In the genomic region with DNA sequence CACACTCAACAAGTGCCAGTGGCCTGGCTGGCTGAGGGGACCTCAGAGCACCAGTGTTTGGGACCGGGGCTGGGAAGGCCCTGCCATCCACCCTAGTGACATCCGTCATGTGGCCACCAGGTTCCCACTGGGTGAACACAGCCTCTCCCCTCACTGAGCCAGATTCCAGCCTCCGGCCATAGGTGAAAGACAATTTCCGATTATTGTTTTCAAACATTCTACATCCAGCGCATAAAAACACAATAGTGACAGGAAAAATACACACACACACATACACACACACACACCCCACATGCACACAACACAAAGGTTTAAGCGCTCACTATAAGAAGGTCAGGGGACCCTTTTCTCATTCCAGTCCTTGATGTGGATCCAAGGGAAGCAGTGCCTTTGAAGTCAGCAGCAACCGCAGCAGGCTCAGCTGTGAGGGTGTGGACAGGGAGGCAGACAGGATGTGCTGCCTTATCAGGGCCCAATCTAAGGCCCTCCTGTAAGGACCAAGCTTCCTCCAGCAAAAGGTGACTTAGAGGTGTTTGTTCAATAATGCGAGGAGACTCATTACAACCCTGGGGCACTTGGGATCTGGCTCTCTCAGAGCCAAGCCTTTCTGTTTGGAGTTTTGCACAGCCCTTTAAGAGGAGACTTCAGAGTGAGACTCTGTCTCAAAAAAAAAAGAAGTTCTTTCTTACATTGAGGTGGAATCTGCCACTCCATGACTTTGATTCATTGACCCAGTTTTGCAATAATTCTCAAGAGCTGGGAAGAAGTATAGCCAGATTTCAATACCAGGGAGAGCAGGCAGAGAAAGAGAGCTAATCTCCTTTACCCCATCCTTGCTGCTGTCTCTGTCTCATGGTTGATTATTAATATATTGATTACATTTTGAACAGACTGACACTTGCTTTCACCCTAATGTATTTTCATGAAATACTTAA, we compare ENCODE assay signal across 9 cellular contexts.
DNase-seq lines count a peak whose midpoint lies in the region; ATAC-seq and TF ChIP-seq lines count a peak whose summit lies in the region.
"Had no signal": no experiment of that assay in that cellular context is flagged by ENCODE, and none has a peak within 500 bp of the region (broad histone marks: within the 10 kb centered on the region; RNA-seq: fewer than 3 reads in every experiment).

No MANE protein-coding gene starts in this region.

- H3K9me2 ChIP-seq in HCT116 (ENCODE audit: insufficient read depth), result no peaks in the 10 kb centered on the region

- no peaks in the 10 kb centered on the region for H3K79me2 ChIP-seq in HCT116 (ENCODE audit: insufficient read depth, low read length)

- no peak for TF ChIP-seq POLR2A in HCT116 (IDR thresholded peaks at IDR 0.05; ENCODE audit: borderline replicate concordance, extremely low read depth, insufficient read depth, insufficient read length)

- ATAC-seq in HCT116, result peak; percentile 85
- peak; percentile 29 for ATAC-seq in foreskin keratinocyte
- peak; percentile 35 for ATAC-seq in sciatic nerve

- H3K27ac ChIP-seq in HCT116 (ENCODE audit: low read depth, low read length), result peak overlapping the region; percentile 62
- no peak overlapping the region for H3K27ac ChIP-seq in foreskin keratinocyte

- H3K27me3 Mint-ChIP-seq in activated CD4-positive, alpha-beta memory T cell treated with anti-CD3 and anti-CD28 coated beads, Interleukin-2, amount 10 ng/mL, durations not matched to agents 7 days and 5 days, result no peaks in the 10 kb centered on the region

- H3K27me3 ChIP-seq in HCT116 (ENCODE audit: insufficient read depth, low read length) (no peaks in the 10 kb centered on the region), foreskin keratinocyte (no peaks in the 10 kb centered on the region)

- H3K4me1 ChIP-seq in HCT116 (ENCODE audit: control insufficient read depth in 1 of 2, insufficient read depth in 2 of 2, low read length in 2 of 2) (peaks cover 54 to 57% of the 10 kb centered on the region in 2 experiments), foreskin keratinocyte (peaks cover 8% of the 10 kb centered on the region)

- CTCF ChIA-PET in HCT116 (lab: Charles Lee), result no interaction called here
- CTCF ChIA-PET in activated CD4-positive, alpha-beta memory T cell treated with anti-CD3 and anti-CD28 coated beads, Interleukin-2, amount 10 ng/mL, durations not matched to agents 7 days and 5 days (lab: Charles Lee), result no interaction called here

- intact Hi-C loops in HCT116 (cut with micrococcal nuclease) (no loop called here), sciatic nerve (cut with DNase I) (no loop called here)

- H3K36me3 Mint-ChIP-seq in activated CD4-positive, alpha-beta memory T cell treated with anti-CD3 and anti-CD28 coated beads, Interleukin-2, amount 10 ng/mL, durations not matched to agents 7 days and 5 days (ENCODE audit: low read depth), result no peaks in the 10 kb centered on the region

- RAD21 ChIA-PET in HCT116 (lab: Charles Lee; ENCODE audit: low non-redundant PET in 1 of 2, low total read pairs in 2 of 2, uncharacterized antibody in 2 of 2, unreplicated experiment in 2 of 2), result no interaction called here

- BruUV-seq in HCT116 (replicated peaks; lab: Mats Ljungman, UMichigan), result no TSS peak

- POLR2A ChIA-PET in HCT116 (lab: Charles Lee), result interaction anchor here (0.7 to 1.8 kb wide), 5 partner anchors 11 to 223 kb away, joined by 3 to 4 read pairs (median 3); no protein-coding TSS in a partner anchor
- POLR2A ChIA-PET in activated CD4-positive, alpha-beta memory T cell treated with anti-CD3 and anti-CD28 coated beads, Interleukin-2, amount 10 ng/mL, durations not matched to agents 7 days and 5 days (lab: Charles Lee), result interaction anchor here (0.6 kb wide), 1 partner anchor 678 kb away, joined by 3 read pairs; no protein-coding TSS in a partner anchor

- no peak for TF ChIP-seq CTCF in HCT116 (IDR thresholded peaks at IDR 0.05 in 2 of 3, conservative IDR thresholded peaks at IDR 0.05 in 1 of 3; ENCODE audit: borderline replicate concordance in 1 of 3, insufficient read depth in 1 of 3, low read depth in 2 of 3, low read length in 2 of 3)
- TF ChIP-seq CTCF in foreskin keratinocyte (conservative IDR thresholded peaks at IDR 0.05), result no peak

- DNase-seq in HCT116 (ENCODE audit: low read depth, low spot score), result no peak
- DNase-seq in activated CD4-positive, alpha-beta memory T cell treated with anti-CD3 and anti-CD28 coated beads, Interleukin-2, amount 10 ng/mL, durations not matched to agents 7 days and 5 days, result peak; percentile 26
- DNase-seq in foreskin keratinocyte, result peak in 1 of 2 donors; percentile 53
- DNase-seq in sciatic nerve (ENCODE audit: low spot score), result no peak
- DNase-seq in NCI-H345 (lab: John Stamatoyannopoulos, UW), result no peak
- no peak for DNase-seq in stimulated activated naive CD4-positive, alpha-beta T cell treated with Interleukin-2 at 50 U/mL for 16 hours (lab: John Stamatoyannopoulos, UW)
- no peak for DNase-seq in DMS53 treated with DMSO at 0.1 percent for 48 hours (lab: John Stamatoyannopoulos, UW; ENCODE audit: unreplicated experiment)
- no peak for DNase-seq in NCI-H1105 (lab: John Stamatoyannopoulos, UW)
- DNase-seq: NCI-H1048 had no signal

- H3K4me2 ChIP-seq in HCT116 (ENCODE audit: low read length), result peak overlapping the region; percentile 59

- H3K4me3 Mint-ChIP-seq in activated CD4-positive, alpha-beta memory T cell treated with anti-CD3 and anti-CD28 coated beads, Interleukin-2, amount 10 ng/mL, durations not matched to agents 7 days and 5 days, result no peak overlapping the region

- no peaks in the 10 kb centered on the region for H4K20me1 ChIP-seq in HCT116 (ENCODE audit: insufficient read depth)

- peak overlapping the region; percentile 24 for H3K9ac ChIP-seq in HCT116 (ENCODE audit: low read length)

- no peak for TF ChIP-seq RAD21 in HCT116 (IDR thresholded peaks at IDR 0.05; ENCODE audit: low read depth)

- H3K9me3 Mint-ChIP-seq in activated CD4-positive, alpha-beta memory T cell treated with anti-CD3 and anti-CD28 coated beads, Interleukin-2, amount 10 ng/mL, durations not matched to agents 7 days and 5 days, result no peaks in the 10 kb centered on the region

- H3K4me1 Mint-ChIP-seq in activated CD4-positive, alpha-beta memory T cell treated with anti-CD3 and anti-CD28 coated beads, Interleukin-2, amount 10 ng/mL, durations not matched to agents 7 days and 5 days, result peaks cover 11% of the 10 kb centered on the region

- H3K4me3 ChIP-seq in HCT116 (replicated peaks in 1 of 2; ENCODE audit: low read depth in 1 of 2, low read length in 2 of 2), result no peak overlapping the region

- no peak overlapping the region for H3K27ac Mint-ChIP-seq in activated CD4-positive, alpha-beta memory T cell treated with anti-CD3 and anti-CD28 coated beads, Interleukin-2, amount 10 ng/mL, durations not matched to agents 7 days and 5 days

- H3K36me3 ChIP-seq in HCT116 (ENCODE audit: control insufficient read depth in 1 of 2, insufficient read depth in 2 of 2, low read length in 2 of 2), result no peaks in the 10 kb centered on the region

- H2AFZ ChIP-seq in HCT116 (ENCODE audit: low read depth, low read length, poor library complexity, severe bottlenecking), result no peak overlapping the region

- no peaks in the 10 kb centered on the region for H3K9me3 ChIP-seq in HCT116 (ENCODE audit: control insufficient read depth in 1 of 2, insufficient read depth in 1 of 2, low read depth in 1 of 2, low read length in 2 of 2)

TF ChIP-seq in HCT116, 20 proteins besides CTCF, POLR2A, EP300 and RAD21:
- TF ChIP-seq, protein P1, sequence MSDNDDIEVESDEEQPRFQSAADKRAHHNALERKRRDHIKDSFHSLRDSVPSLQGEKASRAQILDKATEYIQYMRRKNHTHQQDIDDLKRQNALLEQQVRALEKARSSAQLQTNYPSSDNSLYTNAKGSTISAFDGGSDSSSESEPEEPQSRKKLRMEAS (IDR thresholded peaks at IDR 0.05), result no peak
- peak; percentile 99 for TF ChIP-seq TCF7L2 (IDR thresholded peaks at IDR 0.05; ENCODE audit: borderline replicate concordance, extremely low read depth, insufficient read depth, insufficient read length)
- TF ChIP-seq SP1 (IDR thresholded peaks at IDR 0.05; ENCODE audit: low read depth), result peak; percentile 28

Comparison
In these comparisons a context has a peak if more than half of its experiments do, and no peak if none do; other contexts are left out.
1. ATAC-seq: peak in every context shown above with its lines; median percentile 85 in HCT116; 35 in sciatic nerve; 29 in foreskin keratinocyte.